In genomic region chr5:154844800-154845199, GRCh38 we compare ENCODE assay signal across 28 cellular contexts. TPM values are rescaled to one million over a fixed set of nuclear protein-coding genes. Genes with fewer than 3 reads are reported as not detected.
DNase-seq lines count a peak whose midpoint lies in the region; ATAC-seq and TF ChIP-seq lines count a peak whose summit lies in the region.
"Had no signal": no experiment of that assay in that cellular context is flagged by ENCODE, and none has a peak within 500 bp of the region (broad histone marks: within the 10 kb centered on the region; RNA-seq: fewer than 3 reads in every experiment).

No MANE protein-coding gene starts in this region.

- H3K9ac ChIP-seq in SK-N-SH = no peak overlapping the region
- H3K9ac ChIP-seq: GM23248 had no signal

- TF ChIP-seq POLR2A in right lobe of liver (IDR thresholded peaks at IDR 0.05) = no peak

- H3K79me2 ChIP-seq in SK-N-SH (ENCODE audit: insufficient read depth) = no peaks in the 10 kb centered on the region

- POLR2A ChIA-PET in SK-N-SH (lab: Yijun Ruan, JAX) = interaction anchor here (1.2 kb wide), 1 partner anchor 12 kb away, joined by 3 read pairs; no protein-coding TSS in a partner anchor

- H3K27ac ChIP-seq in SK-N-SH (ENCODE audit: low read depth in 2 of 2, low read length in 1 of 2) (peak overlapping the region in 1 of 2 experiments; percentile 67; a peak in 2 of 4 replicates), right lobe of liver (no peak overlapping the region)
- H3K27ac ChIP-seq: body of pancreas, GM23248 had no signal

- H3K27me3 ChIP-seq in SK-N-SH (ENCODE audit: insufficient read depth) (no peaks in the 10 kb centered on the region), right lobe of liver (no peaks in the 10 kb centered on the region)
- H3K27me3 ChIP-seq: adrenal gland, body of pancreas, left lung, thyroid gland had no signal

- no peak for TF ChIP-seq RAD21 in SK-N-SH (IDR thresholded peaks at IDR 0.05; ENCODE audit: low read length)

- 69% methylated on average over 4 of the region's 4 CpGs for WGBS in SK-N-SH (ENCODE audit: low lambda C conversion rate)
- WGBS in right lobe of liver (ENCODE audit: insufficient coverage, low coverage, low lambda C conversion rate, missing lambda C conversion rate) = 68% methylated on average over 2 of the region's 4 CpGs

- TF ChIP-seq CTCF in SK-N-SH (IDR thresholded peaks at IDR 0.05) (no peak), right lobe of liver (IDR thresholded peaks at IDR 0.05) (no peak)

- no peaks in the 10 kb centered on the region for H4K20me1 ChIP-seq in SK-N-SH (ENCODE audit: insufficient read depth)

- ATAC-seq in right lobe of liver (peak in 3 of 4 donors; percentile 19 to 36 (median 24)), HG03025 (IDR thresholded peaks at IDR 0.05; ENCODE audit: low FRiP score, unreplicated experiment) (no peak)
- ATAC-seq: body of pancreas; left lung; natural killer cell; Right ventricle myocardium inferior; stimulated activated naive CD8-positive, alpha-beta T cell treated with anti-CD3 and anti-CD28 coated beads, Interleukin-15, amount 100 ng/mL, for 72 hours had no signal

- CTCF ChIA-PET in SK-N-SH (lab: Yijun Ruan, JAX) = interaction anchor here (0.9 to 1.8 kb wide), 6 partner anchors 10 to 194 kb away, joined by 3 to 5 read pairs (median 3); no protein-coding TSS in a partner anchor

- peak in 1 of 2 experiments; percentile 34; a peak in 1 of 4 replicates for TF ChIP-seq EP300 in SK-N-SH (IDR thresholded peaks at IDR 0.05; ENCODE audit: borderline replicate concordance in 1 of 2, low read depth in 1 of 2, low read length in 1 of 2)

- peak; percentile 9 for DNase-seq in DMS153 (lab: John Stamatoyannopoulos, UW)
- no peak for DNase-seq in DMS153 treated with DMSO at 0.1 percent for 48 hours (lab: John Stamatoyannopoulos, UW; ENCODE audit: unreplicated experiment)
- DNase-seq in DMS53 treated with DMSO at 0.1 percent for 48 hours (lab: John Stamatoyannopoulos, UW; ENCODE audit: unreplicated experiment) = peak; percentile 38
- peak; percentile 56 for DNase-seq in SK-N-SH
- no peak for DNase-seq in right lobe of liver
- no peak for DNase-seq in OCI-M1 (lab: John Stamatoyannopoulos, UW)
- no peak for DNase-seq in NAMALWA (ENCODE audit: low spot score)
- DNase-seq: 8988T; activated CD4-positive, CD25-positive, alpha-beta regulatory T cell; activated naive CD4-positive, alpha-beta T cell treated with Interleukin-2 at 50 U/mL for 16 hours; adrenal gland; body of pancreas; CD4-positive, alpha-beta memory T cell; GM23248; left lung; midbrain; natural killer cell; NCI-H1105; NCI-H2171; stimulated activated CD4-positive, alpha-beta T cell treated with anti-CD3 and anti-CD28 coated beads, Interleukin-1b, Interleukin-23, amount 100 ng/mL, for 48 hours; stimulated activated CD8-positive, alpha-beta memory T cell treated with anti-CD3 and anti-CD28 coated beads, Interleukin-4, amount 100 ng/mL, for 48 hours; stimulated activated naive CD8-positive, alpha-beta T cell treated with anti-CD3 and anti-CD28 coated beads, Interleukin-15, amount 100 ng/mL, for 72 hours; SW 1271; T1000; thyroid gland had no signal

- peaks cover 0 to 8% of the 10 kb centered on the region in 2 experiments; a peak in 2 of 4 replicates for H3K4me1 ChIP-seq in SK-N-SH (ENCODE audit: control insufficient read depth in 1 of 2, insufficient read depth in 2 of 2, low read depth in 1 of 2, low read length in 1 of 2)
- peaks cover 0 to 27% (median 5%) of the 10 kb centered on the region in 4 donors for H3K4me1 ChIP-seq in right lobe of liver
- H3K4me1 ChIP-seq: body of pancreas had no signal

- H3K36me3 ChIP-seq in SK-N-SH (replicated peaks in 1 of 2; ENCODE audit: control insufficient read depth in 1 of 2, insufficient read depth in 2 of 2, low read length in 1 of 2) = no peaks in the 10 kb centered on the region
- no peaks in the 10 kb centered on the region for H3K36me3 ChIP-seq in right lobe of liver
- H3K36me3 ChIP-seq: adrenal gland, left lung, thyroid gland had no signal

- H2AFZ ChIP-seq in SK-N-SH (ENCODE audit: low read depth) = no peak overlapping the region
- H2AFZ ChIP-seq: GM23248 had no signal

- H3K4me2 ChIP-seq in SK-N-SH = no peak overlapping the region
- H3K4me2 ChIP-seq: smooth muscle cell had no signal

- intact Hi-C loops in right lobe of liver (cut with DNase I) = no loop called here

- H3K9me3 ChIP-seq in SK-N-SH = no peaks in the 10 kb centered on the region
- no peaks in the 10 kb centered on the region for H3K9me3 ChIP-seq in right lobe of liver
- H3K9me3 ChIP-seq: adrenal gland, body of pancreas, left lung, thyroid gland had no signal

- H3K9me2 ChIP-seq in SK-N-SH = no peaks in the 10 kb centered on the region

- H3F3A ChIP-seq in SK-N-SH (replicated peaks; ENCODE audit: insufficient read depth) = peaks cover 6% of the 10 kb centered on the region

- H3K4me3 ChIP-seq in SK-N-SH (ENCODE audit: low read depth in 2 of 2, low read length in 1 of 2) = no peak overlapping the region
- H3K4me3 ChIP-seq in right lobe of liver = no peak overlapping the region
- H3K4me3 ChIP-seq: adrenal gland, body of pancreas, GM23248, left lung, smooth muscle cell, thyroid gland had no signal

TF ChIP-seq in SK-N-SH, 30 proteins besides CTCF, POLR2A, EP300 and RAD21:
- TF ChIP-seq NRF1 (IDR thresholded peaks at IDR 0.05; ENCODE audit: low read depth, low read length) = no peak
- TF ChIP-seq GATA2 (CRISPR knock-in tag; IDR thresholded peaks at IDR 0.05) = peak; percentile 94
- 0 out of 2 replicates have a peak, but pooled peaks have one; percentile 14 for TF ChIP-seq MXI1 (IDR thresholded peaks at IDR 0.05; ENCODE audit: low read depth, low read length)
- no peak for TF ChIP-seq FOXM1 (IDR thresholded peaks at IDR 0.05; ENCODE audit: low read depth)
- TF ChIP-seq CHD2 (IDR thresholded peaks at IDR 0.05; ENCODE audit: low read length, partially characterized antibody) = peak; percentile 13

RNA-seq across cellular contexts. Expression of gene FAXDC2, which starts 5.6 kb away (rescaled TPM):
- 6.0 and 8.4 TPM in 2 replicates for polyA plus RNA-seq in SK-N-SH (2012; rRNA removed)
- polyA plus RNA-seq in SK-N-SH (2012; cell fraction: cytosol; rRNA removed) = 4.1 and 5.2 TPM in 2 replicates
- 5.5 and 9.9 TPM in 2 replicates for polyA plus RNA-seq in SK-N-SH (2012; cell fraction: nucleus; rRNA removed)
- 10 to 100 TPM; 27.3 to 98.1 (median 53.2) TPM for total RNA-seq in right lobe of liver

RNA-seq across cellular contexts. Expression of gene CNOT8, which starts 13.6 kb away (rescaled TPM):
- 45.3 and 51.5 TPM in 2 replicates for polyA plus RNA-seq in SK-N-SH (2012; rRNA removed)
- 48.2 and 52.3 TPM in 2 replicates for polyA plus RNA-seq in SK-N-SH (2012; cell fraction: cytosol; rRNA removed)
- 36.9 and 44.6 TPM in 2 replicates for polyA plus RNA-seq in SK-N-SH (2012; cell fraction: nucleus; rRNA removed)
- total RNA-seq in right lobe of liver = 10 to 100 TPM; 12.4 to 19.6 (median 16.5) TPM

Comparison
In these comparisons a context has a peak if more than half of its experiments do, and no peak if none do; other contexts are left out.
1. DNase-seq: peak in DMS153 (single experiment), DMS53 treated with DMSO at 0.1 percent for 48 hours (single experiment) and SK-N-SH (single experiment); none in DMS153 treated with DMSO at 0.1 percent for 48 hours (single experiment), right lobe of liver (0 of 3), OCI-M1 (single experiment) and NAMALWA (single experiment).